Comparison of ENCODE assay signal across 30 cellular contexts in genomic region chr6:2920671-2921112, GRCh38. TPM values are rescaled to one million over a fixed set of nuclear protein-coding genes. Genes with fewer than 3 reads are reported as not detected.
A peak's percentile ranks its signal among the peaks of the same experiment; 100 is the strongest.
DNase-seq lines count a peak whose midpoint lies in the region; ATAC-seq, FAIRE-seq and TF ChIP-seq lines count a peak whose summit lies in the region.
"Had no signal": no experiment of that assay in that cellular context is flagged by ENCODE, and none has a peak within 500 bp of the region (broad histone marks: within the 10 kb centered on the region; RNA-seq: fewer than 3 reads in every experiment).

No MANE protein-coding gene starts in this region.

- no peaks in the 10 kb centered on the region for H3K36me3 Mint-ChIP-seq in CD8-positive, alpha-beta memory T cell
- H3K36me3 Mint-ChIP-seq in GM23338 (ENCODE audit: low read depth), result no peaks in the 10 kb centered on the region
- H3K36me3 Mint-ChIP-seq: activated naive CD8-positive, alpha-beta T cell had no signal

- H2AK5ac ChIP-seq in neuronal stem cell (ENCODE audit: low read depth, low read length), result peak overlapping the region; percentile 51

- H3K4me3 Mint-ChIP-seq in CD8-positive, alpha-beta memory T cell, result no peak overlapping the region
- H3K4me3 Mint-ChIP-seq in GM23338, result no peak overlapping the region
- H3K4me3 Mint-ChIP-seq: activated CD4-positive, alpha-beta T cell treated with anti-CD3 and anti-CD28 coated beads for 36 hours; activated naive CD8-positive, alpha-beta T cell; activated T-helper 17 cell treated with anti-CD3 and anti-CD28 coated beads, Interleukin-2, amount 50 U/mL, for 72 hours; memory B cell; T-helper 17 cell had no signal

- H3K18ac ChIP-seq in neuronal stem cell (ENCODE audit: low read length), result peak overlapping the region; percentile 68

- no peak overlapping the region for H3K27ac Mint-ChIP-seq in CD8-positive, alpha-beta memory T cell
- no peak overlapping the region for H3K27ac Mint-ChIP-seq in GM23338
- H3K27ac Mint-ChIP-seq: activated CD4-positive, alpha-beta T cell treated with anti-CD3 and anti-CD28 coated beads for 36 hours; activated naive CD8-positive, alpha-beta T cell; activated T-helper 17 cell treated with anti-CD3 and anti-CD28 coated beads, Interleukin-2, amount 50 U/mL, for 72 hours; memory B cell; T-helper 17 cell had no signal

- H4K8ac ChIP-seq in neuronal stem cell (ENCODE audit: low read depth, low read length), result no peak overlapping the region

- H3K27me3 ChIP-seq in CD8-positive, alpha-beta memory T cell (ENCODE audit: insufficient read depth, low read length, poor library complexity, severe bottlenecking), result no peaks in the 10 kb centered on the region
- H3K27me3 ChIP-seq in GM23338 (ENCODE audit: insufficient read depth), result no peaks in the 10 kb centered on the region
- peaks cover 0 to 3% (median 0%) of the 10 kb centered on the region in 3 experiments for H3K27me3 ChIP-seq in neuronal stem cell (ENCODE audit: control insufficient read depth in 3 of 3, insufficient read depth in 3 of 3, low read depth in 1 of 3, low read length in 3 of 3)
- H3K27me3 ChIP-seq in PC-9 (ENCODE audit: insufficient read depth, low read depth), result no peaks in the 10 kb centered on the region
- no peaks in the 10 kb centered on the region for H3K27me3 ChIP-seq in spleen (replicated peaks in 1 of 7)
- H3K27me3 ChIP-seq: esophagus muscularis mucosa, heart right ventricle had no signal

- H3K79me2 ChIP-seq in GM23338 (replicated peaks; ENCODE audit: insufficient read depth) (no peaks in the 10 kb centered on the region), PC-9 (ENCODE audit: low read depth) (no peaks in the 10 kb centered on the region)

- H3K4me2 ChIP-seq in GM23338 (no peak overlapping the region), neuronal stem cell (ENCODE audit: insufficient read depth, low read length, poor library complexity, severe bottlenecking) (no peak overlapping the region), PC-9 (no peak overlapping the region)

- no peaks in the 10 kb centered on the region for H4K20me1 ChIP-seq in GM23338 (replicated peaks; ENCODE audit: insufficient read depth)
- H4K20me1 ChIP-seq in PC-9 (ENCODE audit: insufficient read depth), result no peaks in the 10 kb centered on the region

- no peak overlapping the region for H3K9ac ChIP-seq in neuronal stem cell (ENCODE audit: low read depth, low read length, poor library complexity)
- H3K9ac ChIP-seq: GM23248 had no signal

- peaks cover 8% of the 10 kb centered on the region for H3K4me1 ChIP-seq in CD8-positive, alpha-beta memory T cell (ENCODE audit: insufficient read depth, low read length)
- H3K4me1 ChIP-seq in GM23338 (ENCODE audit: insufficient read depth) (peaks cover 55% of the 10 kb centered on the region), neuronal stem cell (ENCODE audit: control insufficient read depth in 2 of 2, insufficient read depth in 1 of 2, low read depth in 1 of 2, low read length in 2 of 2) (peaks cover 3 to 5% of the 10 kb centered on the region in 2 donors), PC-9 (replicated peaks; ENCODE audit: insufficient read depth) (no peaks in the 10 kb centered on the region), spleen (peaks cover 4 to 23% (median 11%) of the 10 kb centered on the region in 6 donors)
- H3K4me1 ChIP-seq: foreskin keratinocyte had no signal

- peak overlapping the region; percentile 14 for H3K27ac ChIP-seq in CD8-positive, alpha-beta memory T cell (ENCODE audit: low read depth, low read length)
- no peak overlapping the region for H3K27ac ChIP-seq in GM23338 (ENCODE audit: low read depth)
- no peak overlapping the region for H3K27ac ChIP-seq in coronary artery
- no peak overlapping the region for H3K27ac ChIP-seq in neuronal stem cell (replicated peaks; ENCODE audit: low read length)
- no peak overlapping the region for H3K27ac ChIP-seq in PC-9
- H3K27ac ChIP-seq in spleen, result no peak overlapping the region
- H3K27ac ChIP-seq: esophagus muscularis mucosa, foreskin keratinocyte, GM23248, heart right ventricle had no signal

- H2AFZ ChIP-seq in GM23338 (no peak overlapping the region), neuronal stem cell (ENCODE audit: low read length) (no peak overlapping the region), PC-9 (no peak overlapping the region)
- H2AFZ ChIP-seq: GM23248 had no signal

- no peak overlapping the region for H2BK120ac ChIP-seq in neuronal stem cell (ENCODE audit: low read depth, low read length)

- no peak overlapping the region for H3K4ac ChIP-seq in neuronal stem cell (ENCODE audit: low read length)

- H3K27me3 Mint-ChIP-seq in CD8-positive, alpha-beta memory T cell, result no peaks in the 10 kb centered on the region
- H3K27me3 Mint-ChIP-seq in GM23338 (ENCODE audit: insufficient read depth, low read depth, poor library complexity), result peaks cover 6% of the 10 kb centered on the region
- H3K27me3 Mint-ChIP-seq: activated CD4-positive, alpha-beta T cell treated with anti-CD3 and anti-CD28 coated beads for 36 hours; activated naive CD8-positive, alpha-beta T cell; activated T-helper 17 cell treated with anti-CD3 and anti-CD28 coated beads, Interleukin-2, amount 50 U/mL, for 72 hours had no signal

- BruUV-seq in PC-9 (replicated peaks; lab: Mats Ljungman, UMichigan), result no TSS peak

- no peak overlapping the region for H3K14ac ChIP-seq in neuronal stem cell (ENCODE audit: low read length)

- H4K91ac ChIP-seq in neuronal stem cell (ENCODE audit: low read depth, low read length, poor library complexity), result no peak overlapping the region

- ATAC-seq in GM23338, result peak; percentile 75
- ATAC-seq: activated CD4-positive, alpha-beta T cell treated with anti-CD3 and anti-CD28 coated beads for 36 hours; activated T-helper 17 cell treated with anti-CD3 and anti-CD28 coated beads, Interleukin-2, amount 50 U/mL, for 72 hours; foreskin keratinocyte; left cardiac atrium; PC-3; Right ventricle myocardium inferior; SK-N-SH treated with all-trans-retinoic acid at 6 μM for 48 hours; T-helper 17 cell had no signal

- TF ChIP-seq POLR2A in GM12891 (IDR thresholded peaks at IDR 0.05; ENCODE audit: low read depth, low read length) (no peak), spleen (IDR thresholded peaks at IDR 0.05) (no peak)

- no peak overlapping the region for H2BK15ac ChIP-seq in neuronal stem cell (ENCODE audit: low read length)

- no peak for FAIRE-seq in GM12891 (lab: Jason Lieb, UNC)
- FAIRE-seq: bronchial epithelial cell, colon had no signal

- no peaks in the 10 kb centered on the region for H3K79me1 ChIP-seq in neuronal stem cell (ENCODE audit: low read depth, low read length)

- intact Hi-C loops in PC-9 (cut with micrococcal nuclease; ENCODE audit: unreplicated experiment) (loop anchor here (10.0 kb wide), 1 partner anchor 186 kb away; no protein-coding TSS in a partner anchor), spleen (cut with DNase I; ENCODE audit: low total_unique reads) (loop anchor here (10.0 kb wide), 1 partner anchor 126 kb away; no protein-coding TSS in a partner anchor)

- TF ChIP-seq CTCF in GM23338 (conservative IDR thresholded peaks at IDR 0.05; ENCODE audit: low read depth in 2 of 2), result no peak
- TF ChIP-seq CTCF in coronary artery (IDR thresholded peaks at IDR 0.05), result no peak
- no peak for TF ChIP-seq CTCF in PC-9 (conservative IDR thresholded peaks at IDR 0.05)
- TF ChIP-seq CTCF in spleen (IDR thresholded peaks at IDR 0.05 in 8 of 11, conservative IDR thresholded peaks at IDR 0.05 in 3 of 11), result no peak

- no peaks in the 10 kb centered on the region for H3K9me3 Mint-ChIP-seq in CD8-positive, alpha-beta memory T cell
- peaks cover 3% of the 10 kb centered on the region; the same call in 2 of the 3 replicates for H3K9me3 Mint-ChIP-seq in GM23338
- H3K9me3 Mint-ChIP-seq: activated T-helper 17 cell treated with anti-CD3 and anti-CD28 coated beads, Interleukin-2, amount 50 U/mL, for 72 hours; memory B cell had no signal

- H3K4me1 Mint-ChIP-seq in CD8-positive, alpha-beta memory T cell, result peaks cover 26 to 47% (median 41%) of the 10 kb centered on the region in 3 donors
- peaks cover 74% of the 10 kb centered on the region for H3K4me1 Mint-ChIP-seq in GM23338

- DNase-seq in CD8-positive, alpha-beta memory T cell, result no peak
- DNase-seq in GM23338 (ENCODE audit: low spot score), result peak; percentile 60
- peak; percentile 50 for DNase-seq in coronary artery (ENCODE audit: low spot score)
- no peak for DNase-seq in neuronal stem cell (ENCODE audit: low spot score)
- DNase-seq in GM12891 (ENCODE audit: insufficient read length, low spot score), result no peak
- no peak for DNase-seq in PC-9
- DNase-seq in spleen, result no peak
- DNase-seq: activated CD4-positive, alpha-beta T cell treated with anti-CD3 and anti-CD28 coated beads for 36 hours; anterior cingulate cortex; C1 segment of cervical spinal cord; Calu3; foreskin keratinocyte; GM23248; heart right ventricle; left cardiac atrium; NCI-H1092; NCI-H187 treated with DMSO at 0.1 percent for 48 hours; NCI-H524 treated with DMSO at 0.1 percent for 48 hours; occipital lobe; PC-3; substantia nigra; T-helper 17 cell had no signal

- peak overlapping the region; percentile 29 for H3K23ac ChIP-seq in neuronal stem cell (ENCODE audit: low read depth, low read length, poor library complexity)

- H2BK12ac ChIP-seq in neuronal stem cell (ENCODE audit: low read length), result peak overlapping the region; percentile 12

- H3K4me3 ChIP-seq in CD8-positive, alpha-beta memory T cell (ENCODE audit: low read length), result no peak overlapping the region
- H3K4me3 ChIP-seq in GM23338 (no peak overlapping the region), coronary artery (no peak overlapping the region), neuronal stem cell (ENCODE audit: low read length in 2 of 2) (no peak overlapping the region), PC-9 (no peak overlapping the region), spleen (no peak overlapping the region)
- H3K4me3 ChIP-seq: esophagus muscularis mucosa, GM23248, heart right ventricle had no signal

- CTCF ChIA-PET in CD8-positive, alpha-beta memory T cell (lab: Charles Lee), result interaction anchor here (0.9 to 1.3 kb wide), 3 partner anchors 12 to 68 kb away, joined by 3 read pairs; no protein-coding TSS in a partner anchor
- CTCF ChIA-PET in PC-9 (lab: Charles Lee), result no interaction called here

- POLR2A ChIA-PET in CD8-positive, alpha-beta memory T cell (lab: Charles Lee), result no interaction called here
- POLR2A ChIA-PET in PC-9 (lab: Charles Lee; ENCODE audit: unreplicated experiment), result no interaction called here

- no peaks in the 10 kb centered on the region for H3K36me3 ChIP-seq in CD8-positive, alpha-beta memory T cell (ENCODE audit: insufficient read depth, low read length)
- H3K36me3 ChIP-seq in GM23338 (ENCODE audit: insufficient read depth) (no peaks in the 10 kb centered on the region), neuronal stem cell (replicated peaks in 1 of 2; ENCODE audit: control insufficient read depth in 2 of 2, insufficient read depth in 2 of 2, low read length in 2 of 2) (no peaks in the 10 kb centered on the region), PC-9 (ENCODE audit: low read depth) (no peaks in the 10 kb centered on the region), spleen (no peaks in the 10 kb centered on the region)
- H3K36me3 ChIP-seq: esophagus muscularis mucosa, heart right ventricle had no signal

- no peaks in the 10 kb centered on the region for H3K9me3 ChIP-seq in CD8-positive, alpha-beta memory T cell (ENCODE audit: low read length)
- H3K9me3 ChIP-seq in neuronal stem cell (replicated peaks in 1 of 2; ENCODE audit: control insufficient read depth in 2 of 2, insufficient read depth in 1 of 2, low read depth in 1 of 2, low read length in 2 of 2) (no peaks in the 10 kb centered on the region), PC-9 (ENCODE audit: insufficient read depth, low read depth) (no peaks in the 10 kb centered on the region), spleen (no peaks in the 10 kb centered on the region)
- H3K9me3 ChIP-seq: esophagus muscularis mucosa, heart right ventricle had no signal

- no CpG with 5 or more reads among the region's 14 CpGs for whole genome bisulfite sequencing in neuronal stem cell (ENCODE audit: extremely low coverage in 2 of 2, insufficient read length in 2 of 2, insufficient replicate concordance in 1 of 2), 2 donors
- WGBS in spleen, 5 donors, result 90 to 97% (median 93%) methylated on average over 14 of the region's 14 CpGs

- no peak overlapping the region for H2BK5ac ChIP-seq in neuronal stem cell (ENCODE audit: low read length)

- H3K9me2 ChIP-seq in GM23338 (ENCODE audit: insufficient read depth) (peaks cover 4% of the 10 kb centered on the region; the same call in 1 of the 2 replicates), PC-9 (ENCODE audit: insufficient read depth) (no peaks in the 10 kb centered on the region)

- H3F3A ChIP-seq in GM23338 (replicated peaks; ENCODE audit: low read depth), result no peaks in the 10 kb centered on the region
- no peaks in the 10 kb centered on the region for H3F3A ChIP-seq in PC-9 (ENCODE audit: insufficient read depth, low read depth)

RNA-seq across cellular contexts. Expression of gene SERPINB9, which starts 17.6 kb away (rescaled TPM):
- total RNA-seq in CD8-positive, alpha-beta memory T cell, result 10 to 100 TPM; 63.5 to 65.1 TPM
- 42.3 TPM for polyA plus RNA-seq in CD8-positive, alpha-beta memory T cell
- 65.0 and 71.3 TPM in 2 replicates for total RNA-seq in GM23338 (2014; rRNA removed; shearing (Covaris generic))
- polyA plus RNA-seq in GM23338 (2016; fragmentation: Nextera tagmentation; extraction: Ambion mirVana) (46.6 and 47.4 TPM in 2 replicates), spleen (10 to 100 TPM; 16.2 to 22.4 (median 17.0) TPM)
- polyA plus RNA-seq in neuronal stem cell (2013, experiment 1 of 2), result 0.96 TPM
- polyA plus RNA-seq in neuronal stem cell (2013, experiment 2 of 2), result 1.1 TPM
- polyA plus RNA-seq in GM12891 (2012; ENCODE audit: low read depth, missing spikeins), result 5.6 TPM
- total RNA-seq in PC-9 (2021) (1.7 and 2.4 TPM in 2 replicates), spleen (10 to 100 TPM; 43.0 to 75.7 (median 55.4) TPM)

RNA-seq across cellular contexts. Expression of gene SERPINB6, which starts 50.7 kb away (rescaled TPM):
- 10 to 100 TPM; 62.1 to 66.0 TPM for total RNA-seq in CD8-positive, alpha-beta memory T cell
- 86.0 TPM for polyA plus RNA-seq in CD8-positive, alpha-beta memory T cell
- 37.6 and 38.5 TPM in 2 replicates for total RNA-seq in GM23338 (2014; rRNA removed; shearing (Covaris generic))
- polyA plus RNA-seq in GM23338 (2016; fragmentation: Nextera tagmentation; extraction: Ambion mirVana) (25.9 and 26.0 TPM in 2 replicates), spleen (100 to 1,000 TPM; 111 to 256 (median 193) TPM)
- polyA plus RNA-seq in neuronal stem cell (2013, experiment 1 of 2), result 8.4 TPM
- polyA plus RNA-seq in neuronal stem cell (2013, experiment 2 of 2), result 9.3 TPM
- polyA plus RNA-seq in GM12891 (2012; ENCODE audit: low read depth, missing spikeins), result 1.7 TPM
- total RNA-seq in PC-9 (2021) (169 and 187 TPM in 2 replicates), spleen (100 to 1,000 TPM; 145 to 222 (median 188) TPM)

Comparison
In these comparisons a context has a peak if more than half of its experiments do, and no peak if none do; other contexts are left out.
1. DNase-seq: peak in GM23338 (single experiment) and coronary artery (single experiment); none in CD8-positive, alpha-beta memory T cell (0 of 5), neuronal stem cell (single experiment), GM12891 (single experiment), PC-9 (0 of 2) and spleen (single experiment).
2. RNA of gene SERPINB9, which starts 17.6 kb away (total RNA-seq): 63.5 to 65.1 TPM in CD8-positive, alpha-beta memory T cell, 65.0 to 71.3 TPM in GM23338 and 43.0 to 75.7 TPM in spleen; 1.7 to 2.4 TPM in PC-9; every median in the first group is over 10 times any median in the second.